ENCODE assay signal across 8 cellular contexts in the genomic region with DNA sequence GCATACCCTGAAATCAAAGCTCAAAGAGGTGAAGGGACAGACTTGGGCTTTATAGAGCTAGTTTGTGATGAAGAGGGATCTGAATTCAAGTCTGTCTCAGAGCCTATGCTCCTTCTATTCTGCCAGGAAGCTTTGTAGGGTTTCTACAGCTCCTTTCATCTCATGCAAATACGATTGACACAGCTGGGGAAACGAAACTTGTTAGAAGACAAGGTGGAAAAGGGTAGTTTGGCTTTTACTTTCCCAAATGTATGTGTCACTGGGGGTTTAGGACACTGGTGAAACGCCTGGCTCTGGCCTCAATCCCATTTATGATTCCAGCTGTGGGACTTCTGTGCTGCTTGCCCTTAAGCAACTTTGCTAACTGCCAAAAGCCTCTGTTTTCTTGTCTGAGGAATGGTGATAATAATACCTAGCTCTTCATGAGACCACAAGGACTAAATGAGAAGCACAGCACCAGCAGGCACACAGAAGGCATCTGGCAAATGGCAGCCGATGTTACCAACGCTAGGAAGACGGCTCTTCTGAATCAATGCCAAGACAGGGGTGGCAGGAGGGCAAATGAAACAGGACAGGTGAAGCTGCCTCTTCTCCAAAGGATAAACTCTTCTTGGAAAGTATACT.
A peak's percentile ranks its signal among the peaks of the same experiment; 100 is the strongest.
DNase-seq lines count a peak whose midpoint lies in the region; ATAC-seq lines count a peak whose summit lies in the region.

No MANE protein-coding gene starts in this region.

- ATAC-seq in GM18861 (IDR thresholded peaks at IDR 0.05; ENCODE audit: unreplicated experiment) (peak; percentile 70), GM21619 (IDR thresholded peaks at IDR 0.05; ENCODE audit: unreplicated experiment) (peak; percentile 68), HG03521 (IDR thresholded peaks at IDR 0.05; ENCODE audit: unreplicated experiment) (peak; percentile 60)

- DNase-seq in midbrain (lab: John Stamatoyannopoulos, UW) (peak; percentile 17), SIG-M5 (lab: John Stamatoyannopoulos, UW) (no peak), DMS53 (lab: John Stamatoyannopoulos, UW) (no peak), NCI-H2029 (lab: John Stamatoyannopoulos, UW) (no peak)
- DNase-seq in stimulated activated CD4-positive, alpha-beta T cell treated with anti-CD3 and anti-CD28 coated beads, Interleukin-4, amount 100 ng/mL, for 4 hours, result no peak
